8 cellular contexts compared by ENCODE assay signal in the genomic region with DNA sequence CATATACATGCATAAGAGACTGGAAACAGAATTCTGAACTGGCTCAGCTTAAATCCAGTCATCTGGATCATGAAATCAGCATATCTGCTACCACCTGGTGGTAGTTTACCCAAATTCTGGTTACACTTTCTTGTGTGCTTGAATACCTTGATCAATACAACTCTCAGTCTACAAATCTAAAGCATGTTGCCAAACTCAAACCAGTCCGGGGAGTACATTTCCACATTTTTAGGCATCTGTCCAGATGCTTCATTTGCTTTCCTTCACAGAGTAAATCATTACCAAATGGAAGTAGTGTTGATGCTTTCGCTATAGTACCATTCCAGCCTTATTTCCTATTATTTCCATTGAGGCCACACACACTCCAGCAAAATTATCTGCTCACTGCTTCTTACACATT.
A peak's percentile ranks its signal among the peaks of the same experiment; 100 is the strongest.
DNase-seq lines count a peak whose midpoint lies in the region; ATAC-seq, FAIRE-seq and TF ChIP-seq lines count a peak whose summit lies in the region.

No MANE protein-coding gene starts in this region.

- no peaks in the 10 kb centered on the region for H3K27me3 ChIP-seq in GM06990 (replicated peaks; ENCODE audit: control insufficient read depth, insufficient read depth, low read length)
- H3K27me3 ChIP-seq in astrocyte (ENCODE audit: insufficient read depth, low read length) = no peaks in the 10 kb centered on the region
- H3K27me3 ChIP-seq in spleen (replicated peaks in 1 of 7) = no peaks in the 10 kb centered on the region

- ATAC-seq in HG02798 (IDR thresholded peaks at IDR 0.05; ENCODE audit: poor library complexity, unreplicated experiment) (peak; percentile 56), HG03159 (IDR thresholded peaks at IDR 0.05; ENCODE audit: unreplicated experiment) (no peak)

- H3K27ac Mint-ChIP-seq in astrocyte (ENCODE audit: unreplicated experiment) = no peak overlapping the region

- TF ChIP-seq POLR2A in spleen (IDR thresholded peaks at IDR 0.05) = no peak

- H3K9me3 ChIP-seq in astrocyte (ENCODE audit: insufficient read depth, low read depth, low read length) = no peaks in the 10 kb centered on the region
- H3K9me3 ChIP-seq in spleen = peaks cover 0 to 5% (median under 1%) of the 10 kb centered on the region in 8 donors

- intact Hi-C loops in spleen (cut with DNase I; ENCODE audit: low total_unique reads) = no loop called here

- DNase-seq in GM06990 (ENCODE audit: extremely low read depth, insufficient read length) (no peak), astrocyte (ENCODE audit: low read depth) (no peak), lung microvascular endothelial cell (ENCODE audit: low read depth in 2 of 2) (peak; percentile 40 to 54), spleen (no peak), foreskin melanocyte (no peak), glomerular visceral epithelial cell (ENCODE audit: extremely low spot score) (no peak)

- no peaks in the 10 kb centered on the region for H4K20me1 ChIP-seq in astrocyte (ENCODE audit: insufficient read depth, low read length)

- H3K4me3 Mint-ChIP-seq in astrocyte (ENCODE audit: unreplicated experiment) = no peak overlapping the region

- H3K27me3 Mint-ChIP-seq in astrocyte (ENCODE audit: low read depth, unreplicated experiment) = no peaks in the 10 kb centered on the region

- H3K4me2 ChIP-seq in astrocyte (ENCODE audit: low read length) = no peak overlapping the region

- no peak overlapping the region for H3K9ac ChIP-seq in astrocyte (ENCODE audit: low read length)

- no peaks in the 10 kb centered on the region for H3K9me3 Mint-ChIP-seq in astrocyte (ENCODE audit: unreplicated experiment)

- H3K4me1 ChIP-seq in astrocyte (ENCODE audit: insufficient read depth, low read length) (no peaks in the 10 kb centered on the region), spleen (no peaks in the 10 kb centered on the region)

- no peaks in the 10 kb centered on the region for H3K79me2 ChIP-seq in astrocyte (ENCODE audit: insufficient read depth, low read length)

- no peak for FAIRE-seq in astrocyte (lab: Jason Lieb, UNC)

- H3K4me3 ChIP-seq in GM06990 (replicated peaks; ENCODE audit: low read depth, low read length) (no peak overlapping the region), astrocyte (ENCODE audit: insufficient read depth, low read depth, low read length) (no peak overlapping the region), spleen (no peak overlapping the region)

- H2AFZ ChIP-seq in astrocyte (ENCODE audit: low read depth, low read length) = no peak overlapping the region

- H3K36me3 Mint-ChIP-seq in astrocyte (ENCODE audit: low read depth, unreplicated experiment) = no peaks in the 10 kb centered on the region

- H3K36me3 ChIP-seq in GM06990 (ENCODE audit: control insufficient read depth, insufficient read depth, low read length) (no peaks in the 10 kb centered on the region), astrocyte (ENCODE audit: insufficient read depth, low read length) (no peaks in the 10 kb centered on the region), spleen (no peaks in the 10 kb centered on the region)

- peaks cover 5% of the 10 kb centered on the region for H3K4me1 Mint-ChIP-seq in astrocyte (ENCODE audit: low read depth, unreplicated experiment)

- no peak overlapping the region for H3K27ac ChIP-seq in astrocyte (ENCODE audit: low read depth, low read length)
- no peak overlapping the region for H3K27ac ChIP-seq in spleen

- TF ChIP-seq CTCF in GM06990 (IDR thresholded peaks at IDR 0.05; ENCODE audit: insufficient read depth, low read length, poor library complexity, severe bottlenecking) (peak; percentile 41), astrocyte (IDR thresholded peaks at IDR 0.05; ENCODE audit: insufficient read depth, low read depth, low read length) (peak; percentile 20), spleen (IDR thresholded peaks at IDR 0.05 in 8 of 11, conservative IDR thresholded peaks at IDR 0.05 in 3 of 11) (no peak)

- 36 to 62% (median 39%) methylated on average over 2 of the region's 2 CpGs for WGBS in spleen, 5 donors

Comparison
In these comparisons a context has a peak if more than half of its experiments do, and no peak if none do; other contexts are left out.
1. DNase-seq: peak in lung microvascular endothelial cell (2 of 2); none in GM06990 (single experiment), astrocyte (single experiment), spleen (single experiment), foreskin melanocyte (single experiment) and glomerular visceral epithelial cell (single experiment).
2. CTCF ChIP-seq: peak in GM06990 (single experiment) and astrocyte (single experiment); none in spleen (0 of 11).